In the genomic region with DNA sequence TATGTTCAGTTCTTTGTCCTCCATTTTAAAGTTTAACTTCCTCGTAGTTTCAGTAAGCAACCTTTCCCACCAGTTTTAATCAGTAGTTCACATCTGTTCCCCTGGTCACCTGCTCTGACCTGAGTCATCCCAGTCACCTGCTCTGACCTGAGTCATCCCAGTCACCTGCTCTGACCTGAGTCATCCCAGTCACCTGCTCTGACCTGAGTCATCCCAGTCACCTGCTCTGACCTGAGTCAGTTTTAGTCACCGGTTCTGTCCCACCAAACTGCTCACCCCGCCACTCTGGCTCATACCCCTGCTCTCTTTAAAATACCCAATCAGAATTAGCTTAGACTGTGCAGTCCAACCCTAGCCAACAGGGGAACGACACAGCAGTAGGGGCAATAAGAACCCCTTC, we compare ENCODE assay signal across 8 cellular contexts.
DNase-seq lines count a peak whose midpoint lies in the region; ATAC-seq and TF ChIP-seq lines count a peak whose summit lies in the region.
"Not testable (repeated sequence)": the region's sequence is repeated elsewhere in the genome, so short reads cannot be mapped to it uniquely, and the experiment has no call there.

No MANE protein-coding gene starts in this region.

- not testable (repeated sequence) for H3K9ac ChIP-seq in PC-3 (ENCODE audit: low read length)

- POLR2A ChIA-PET in PC-3 (lab: Charles Lee; ENCODE audit: unreplicated experiment) = not testable (repeated sequence)

- CTCF ChIA-PET in PC-3 (lab: Charles Lee) = not testable (repeated sequence)

- not testable (repeated sequence) for H3K27me3 Mint-ChIP-seq in activated T-helper 17 cell treated with anti-CD3 and anti-CD28 coated beads, Interleukin-2, amount 50 U/mL, for 72 hours

- ATAC-seq in GM18511 (IDR thresholded peaks at IDR 0.05; ENCODE audit: unreplicated experiment) (peak; percentile 50), HG02588 (IDR thresholded peaks at IDR 0.05; ENCODE audit: unreplicated experiment) (peak; percentile 46), PC-3 (peak; percentile 15; the same call in 1 of the 2 replicates)
- ATAC-seq in activated T-helper 17 cell treated with anti-CD3 and anti-CD28 coated beads, Interleukin-2, amount 50 U/mL, for 72 hours (replicated peaks) = peak; percentile 51

- DNase-seq in HK-2 (ENCODE audit: unreplicated experiment) (peak; percentile 14), PC-3 (peak; percentile 9), epithelial cell of esophagus (ENCODE audit: low read depth) (peak; percentile 22), kidney epithelial cell (ENCODE audit: low read depth) (peak; percentile 48), ureter (ENCODE audit: low spot score) (peak; percentile 42)

- not testable (repeated sequence) for TF ChIP-seq CTCF in PC-3 (conservative IDR thresholded peaks at IDR 0.05; ENCODE audit: low read depth, low read length); epithelial cell of esophagus (IDR thresholded peaks at IDR 0.05; ENCODE audit: insufficient read depth, low read depth, low read length, missing control alignments); kidney epithelial cell (IDR thresholded peaks at IDR 0.05; ENCODE audit: insufficient read depth, low read length, poor library complexity, severe bottlenecking)

- H3K27ac Mint-ChIP-seq in activated T-helper 17 cell treated with anti-CD3 and anti-CD28 coated beads, Interleukin-2, amount 50 U/mL, for 72 hours = not testable (repeated sequence)

- not testable (repeated sequence) for H3F3A ChIP-seq in PC-3 (ENCODE audit: low read length, unreplicated experiment)

- not testable (repeated sequence) for BruUV-seq in PC-3 (replicated peaks; lab: Mats Ljungman, UMichigan)

- not testable (repeated sequence) for H4K20me1 ChIP-seq in PC-3 (ENCODE audit: low read length)

- not testable (repeated sequence) for H3K36me3 Mint-ChIP-seq in activated T-helper 17 cell treated with anti-CD3 and anti-CD28 coated beads, Interleukin-2, amount 50 U/mL, for 72 hours (ENCODE audit: low read depth)

- H3K27me3 ChIP-seq in PC-3 (ENCODE audit: low read length); kidney epithelial cell (ENCODE audit: control insufficient read depth, insufficient read depth, low read length): not testable (repeated sequence)

- H3K36me3 ChIP-seq in PC-3 (ENCODE audit: low read depth, low read length); kidney epithelial cell (ENCODE audit: control insufficient read depth, insufficient read depth, low read length): not testable (repeated sequence)

- H3K9me3 ChIP-seq in PC-3 (ENCODE audit: low read length) = peaks cover 30% of the 10 kb centered on the region

- not testable (repeated sequence) for H3K27ac ChIP-seq in PC-3 (ENCODE audit: low read length)

- not testable (repeated sequence) for H3K4me1 ChIP-seq in PC-3 (ENCODE audit: insufficient read depth, low read length)

- H3K9me3 Mint-ChIP-seq in activated T-helper 17 cell treated with anti-CD3 and anti-CD28 coated beads, Interleukin-2, amount 50 U/mL, for 72 hours = peaks cover 21% of the 10 kb centered on the region

- H3K4me3 ChIP-seq in PC-3 (ENCODE audit: low read length); epithelial cell of esophagus (ENCODE audit: low read length); kidney epithelial cell (ENCODE audit: low read depth, low read length): not testable (repeated sequence)

- not testable (repeated sequence) for H3K4me2 ChIP-seq in PC-3 (ENCODE audit: low read length)

- H3K4me3 Mint-ChIP-seq in activated T-helper 17 cell treated with anti-CD3 and anti-CD28 coated beads, Interleukin-2, amount 50 U/mL, for 72 hours = not testable (repeated sequence)

- not testable (repeated sequence) for H3K79me2 ChIP-seq in PC-3 (ENCODE audit: low read length)

- H3K4me1 Mint-ChIP-seq in activated T-helper 17 cell treated with anti-CD3 and anti-CD28 coated beads, Interleukin-2, amount 50 U/mL, for 72 hours = not testable (repeated sequence)

- not testable (repeated sequence) for H3K9me2 ChIP-seq in PC-3 (replicated peaks; ENCODE audit: low read length)

- not testable (repeated sequence) for H2AFZ ChIP-seq in PC-3 (ENCODE audit: low read length)

- intact Hi-C loops in PC-3 (cut with micrococcal nuclease) = not testable (repeated sequence)
